1 cellular context compared by ENCODE assay signal in the genomic region with DNA sequence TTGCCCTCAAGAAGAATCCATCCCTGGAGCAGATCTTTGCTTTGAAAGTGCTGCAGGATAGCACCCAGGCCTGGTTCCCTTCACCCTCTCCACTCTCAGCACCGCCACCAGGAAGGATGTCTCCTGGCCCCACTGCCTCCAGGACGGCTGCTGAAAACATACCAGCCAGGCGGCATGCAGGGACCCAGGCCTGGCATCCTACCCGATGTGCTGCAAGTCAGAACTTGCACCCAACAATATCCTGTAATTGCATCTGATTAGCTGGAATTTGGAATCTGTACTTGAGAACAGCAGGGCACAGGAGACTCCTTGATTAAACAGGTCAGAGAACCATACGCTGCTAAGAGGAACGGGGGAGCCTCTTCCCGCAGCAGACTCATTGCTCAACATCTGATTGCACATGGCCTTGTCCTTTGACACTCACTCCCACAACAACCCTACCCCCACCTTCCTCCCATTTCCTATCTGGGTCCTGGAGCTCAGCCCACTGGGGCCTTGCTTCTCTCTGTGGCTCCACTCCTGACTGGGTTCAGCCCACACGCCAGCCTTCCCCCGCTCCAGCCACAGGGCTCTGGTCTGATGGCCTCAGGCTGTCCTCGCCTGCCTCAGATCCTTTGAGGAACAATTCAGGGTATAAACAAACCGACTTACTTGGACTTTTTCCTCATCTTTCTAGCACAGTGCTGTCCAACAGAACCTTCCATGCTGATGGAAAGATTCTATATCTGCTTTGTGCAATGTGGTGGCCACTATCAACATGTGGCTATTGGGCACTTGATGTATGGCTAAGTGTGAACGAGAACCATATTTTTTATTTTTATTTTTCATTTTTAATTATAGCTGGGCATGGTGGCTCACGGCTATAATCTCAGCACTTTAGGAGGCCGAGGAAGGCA.
TF ChIP-seq lines count a peak whose summit lies in the region.

No MANE protein-coding gene starts in this region.

TF ChIP-seq in K562, 482 proteins besides CTCF, POLR2A, EP300 and RAD21 (continued from another document):
- TF ChIP-seq, protein P1, sequence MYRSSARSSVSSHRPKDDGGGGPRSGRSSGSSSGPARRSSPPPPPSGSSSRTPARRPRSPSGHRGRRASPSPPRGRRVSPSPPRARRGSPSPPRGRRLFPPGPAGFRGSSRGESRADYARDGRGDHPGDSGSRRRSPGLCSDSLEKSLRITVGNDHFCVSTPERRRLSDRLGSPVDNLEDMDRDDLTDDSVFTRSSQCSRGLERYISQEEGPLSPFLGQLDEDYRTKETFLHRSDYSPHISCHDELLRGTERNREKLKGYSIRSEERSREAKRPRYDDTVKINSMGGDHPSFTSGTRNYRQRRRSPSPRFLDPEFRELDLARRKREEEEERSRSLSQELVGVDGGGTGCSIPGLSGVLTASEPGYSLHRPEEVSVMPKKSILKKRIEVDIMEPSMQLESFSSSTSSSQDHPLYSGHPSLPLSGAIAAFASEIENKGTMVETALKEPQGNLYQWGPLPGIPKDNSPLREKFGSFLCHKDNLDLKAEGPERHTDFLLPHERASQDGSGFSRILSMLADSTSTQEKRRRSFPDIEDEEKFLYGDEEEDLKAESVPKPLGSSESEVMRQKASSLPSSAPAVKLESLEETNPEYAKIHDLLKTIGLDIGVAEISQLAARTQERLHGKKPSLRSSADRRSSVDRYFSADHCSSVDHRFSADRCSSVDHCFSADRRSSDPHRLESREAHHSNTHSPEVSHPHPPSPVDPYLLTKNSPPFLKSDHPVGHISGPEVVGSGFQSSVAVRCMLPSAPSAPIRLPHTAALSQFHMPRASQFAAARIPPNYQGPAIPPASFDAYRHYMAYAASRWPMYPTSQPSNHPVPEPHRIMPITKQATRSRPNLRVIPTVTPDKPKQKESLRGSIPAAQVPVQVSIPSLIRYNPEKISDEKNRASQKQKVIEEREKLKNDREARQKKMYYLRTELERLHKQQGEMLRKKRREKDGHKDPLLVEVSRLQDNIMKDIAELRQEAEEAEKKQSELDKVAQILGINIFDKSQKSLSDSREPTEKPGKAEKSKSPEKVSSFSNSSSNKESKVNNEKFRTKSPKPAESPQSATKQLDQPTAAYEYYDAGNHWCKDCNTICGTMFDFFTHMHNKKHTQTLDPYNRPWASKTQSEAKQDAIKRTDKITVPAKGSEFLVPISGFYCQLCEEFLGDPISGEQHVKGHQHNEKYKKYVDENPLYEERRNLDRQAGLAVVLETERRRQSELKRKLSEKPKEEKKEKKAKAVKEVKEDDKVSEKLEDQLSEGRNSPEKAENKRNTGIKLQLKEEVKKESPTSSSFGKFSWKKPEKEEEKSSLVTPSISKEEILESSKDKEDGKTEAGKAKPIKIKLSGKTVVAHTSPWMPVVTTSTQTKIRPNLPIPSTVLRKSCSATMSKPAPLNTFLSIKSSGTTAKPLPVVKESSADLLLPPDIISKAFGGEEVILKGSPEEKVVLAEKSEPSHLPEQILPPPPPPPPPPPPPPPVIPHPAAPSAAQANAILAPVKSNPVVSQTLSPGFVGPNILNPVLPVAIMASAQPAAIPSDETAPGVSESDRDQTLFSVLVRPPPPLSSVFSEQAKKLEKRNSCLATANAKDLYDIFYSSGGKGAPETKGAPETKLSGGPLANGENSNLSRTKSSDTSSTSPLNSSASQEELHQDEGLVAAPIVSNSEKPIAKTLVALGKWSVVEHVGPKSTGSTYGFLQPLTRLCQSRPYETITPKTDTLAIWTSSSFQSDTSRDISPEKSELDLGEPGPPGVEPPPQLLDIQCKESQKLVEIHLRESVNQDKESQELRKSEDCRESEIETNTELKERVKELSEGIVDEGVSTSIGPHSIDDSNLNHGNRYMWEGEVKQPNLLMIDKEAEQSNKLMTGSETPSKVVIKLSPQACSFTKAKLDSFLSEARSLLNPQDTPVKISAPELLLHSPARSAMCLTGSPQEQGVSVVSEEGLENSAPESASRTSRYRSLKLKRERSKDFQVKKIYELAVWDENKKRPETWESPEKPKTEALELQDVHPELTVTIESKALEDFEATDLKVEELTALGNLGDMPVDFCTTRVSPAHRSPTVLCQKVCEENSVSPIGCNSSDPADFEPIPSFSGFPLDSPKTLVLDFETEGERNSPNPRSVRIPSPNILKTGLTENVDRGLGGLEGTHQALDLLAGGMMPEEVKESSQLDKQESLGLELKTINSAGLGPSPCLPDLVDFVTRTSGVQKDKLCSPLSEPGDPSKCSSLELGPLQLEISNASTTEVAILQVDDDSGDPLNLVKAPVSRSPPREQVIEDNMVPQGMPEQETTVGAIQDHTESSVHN (IDR thresholded peaks at IDR 0.05; ENCODE audit: borderline replicate concordance in 1 of 2, low read depth in 1 of 2): peak in 1 of 2 experiments; percentile 67; a peak in 1 of 4 replicates
- no peak for TF ChIP-seq HMG20A (CRISPR knock-in tag; conservative IDR thresholded peaks at IDR 0.05)
